Comparison of ENCODE assay signal across 9 cellular contexts in genomic region chr3:126132751-126133511, GRCh38. TPM values are rescaled to one million over a fixed set of nuclear protein-coding genes. Genes with fewer than 3 reads are reported as not detected.
A peak's percentile ranks its signal among the peaks of the same experiment; 100 is the strongest.
DNase-seq lines count a peak whose midpoint lies in the region; ATAC-seq and TF ChIP-seq lines count a peak whose summit lies in the region.
"Had no signal": no experiment of that assay in that cellular context is flagged by ENCODE, and none has a peak within 500 bp of the region (broad histone marks: within the 10 kb centered on the region; RNA-seq: fewer than 3 reads in every experiment).

No MANE protein-coding gene starts in this region.

- no peaks in the 10 kb centered on the region for H3K36me3 Mint-ChIP-seq in progenitor cell of endocrine pancreas (ENCODE audit: insufficient read depth)
- H3K36me3 Mint-ChIP-seq in activated T-helper 17 cell treated with anti-CD3 and anti-CD28 coated beads, Interleukin-2, amount 50 U/mL, for 72 hours (ENCODE audit: low read depth), result no peaks in the 10 kb centered on the region

- no peak for ATAC-seq in activated T-helper 17 cell treated with anti-CD3 and anti-CD28 coated beads, Interleukin-2, amount 50 U/mL, for 72 hours (replicated peaks)

- H3K4me1 Mint-ChIP-seq in progenitor cell of endocrine pancreas (ENCODE audit: low read depth), result no peaks in the 10 kb centered on the region
- H3K4me1 Mint-ChIP-seq in activated T-helper 17 cell treated with anti-CD3 and anti-CD28 coated beads, Interleukin-2, amount 50 U/mL, for 72 hours, result no peaks in the 10 kb centered on the region

- DNase-seq in GM10248 (ENCODE audit: extremely low spot score) (no peak), NCI-H69 (lab: John Stamatoyannopoulos, UW) (peak; percentile 3), ecto neural progenitor cell (ENCODE audit: low spot score) (peak; percentile 54), progenitor cell of endocrine pancreas (ENCODE audit: low spot score, unreplicated experiment) (no peak), NCI-H187 treated with DMSO at 0.1 percent for 48 hours (lab: John Stamatoyannopoulos, UW) (no peak), medulla oblongata (ENCODE audit: extremely low spot score) (no peak), T-helper 9 cell (no peak)
- DNase-seq: NCI-H1930 had no signal

- TF ChIP-seq CTCF in GM10248 (IDR thresholded peaks at IDR 0.05; ENCODE audit: control extremely low read depth, extremely low read depth, low read depth, missing control alignments), result peak; percentile 2
- TF ChIP-seq CTCF in progenitor cell of endocrine pancreas (IDR thresholded peaks at IDR 0.05; ENCODE audit: unreplicated experiment), result peak; percentile 57

- H3K27me3 Mint-ChIP-seq in progenitor cell of endocrine pancreas, result peaks cover 23% of the 10 kb centered on the region
- peaks cover 14% of the 10 kb centered on the region for H3K27me3 Mint-ChIP-seq in activated T-helper 17 cell treated with anti-CD3 and anti-CD28 coated beads, Interleukin-2, amount 50 U/mL, for 72 hours

- H3K9me3 Mint-ChIP-seq in progenitor cell of endocrine pancreas (ENCODE audit: low read depth), result no peaks in the 10 kb centered on the region
- H3K9me3 Mint-ChIP-seq in activated T-helper 17 cell treated with anti-CD3 and anti-CD28 coated beads, Interleukin-2, amount 50 U/mL, for 72 hours, result no peaks in the 10 kb centered on the region

- no peak overlapping the region for H3K4me3 Mint-ChIP-seq in progenitor cell of endocrine pancreas (ENCODE audit: low read depth)
- no peak overlapping the region for H3K4me3 Mint-ChIP-seq in activated T-helper 17 cell treated with anti-CD3 and anti-CD28 coated beads, Interleukin-2, amount 50 U/mL, for 72 hours

- POLR2A ChIA-PET in GM10248 (lab: Yijun Ruan, JAX), result no interaction called here

- CTCF ChIA-PET in GM10248 (lab: Yijun Ruan, JAX), result interaction anchor here (0.6 to 3.0 kb wide), 13 partner anchors 12 to 390 kb away, joined by 3 to 23 read pairs (median 4); partner anchors contain the start of gene ZXDC

- no peak overlapping the region for H3K27ac Mint-ChIP-seq in progenitor cell of endocrine pancreas
- no peak overlapping the region for H3K27ac Mint-ChIP-seq in activated T-helper 17 cell treated with anti-CD3 and anti-CD28 coated beads, Interleukin-2, amount 50 U/mL, for 72 hours

RNA-seq across cellular contexts. Expression of gene ALDH1L1, which starts 47.5 kb away (rescaled TPM):
- total RNA-seq in progenitor cell of endocrine pancreas, result 3.1 and 4.7 TPM in 2 replicates
- under 1 TPM; 0.24 to 0.26 TPM for total RNA-seq in activated T-helper 17 cell treated with anti-CD3 and anti-CD28 coated beads, Interleukin-2, amount 50 U/mL, for 72 hours

RNA-seq across cellular contexts. Expression of gene SLC41A3, which starts 49.0 kb away (rescaled TPM):
- total RNA-seq in progenitor cell of endocrine pancreas, result 51.1 and 62.4 TPM in 2 replicates
- 10 to 100 TPM; 33.1 to 50.8 TPM for total RNA-seq in activated T-helper 17 cell treated with anti-CD3 and anti-CD28 coated beads, Interleukin-2, amount 50 U/mL, for 72 hours

Comparison
In these comparisons a context has a peak if more than half of its experiments do, and no peak if none do; other contexts are left out.
1. DNase-seq: peak in NCI-H69 (single experiment) and ecto neural progenitor cell (single experiment); none in GM10248 (single experiment), progenitor cell of endocrine pancreas (single experiment), NCI-H187 treated with DMSO at 0.1 percent for 48 hours (single experiment), medulla oblongata (single experiment) and T-helper 9 cell (single experiment).